1 cellular context compared by ENCODE assay signal in genomic region chr10:95335933-95336699, GRCh38.
TF ChIP-seq lines count a peak whose summit lies in the region.

No MANE protein-coding gene starts in this region.

TF ChIP-seq in SK-N-SH, 30 proteins besides CTCF, POLR2A, EP300 and RAD21 (continued from another document):
- no peak for TF ChIP-seq ZBTB33 (IDR thresholded peaks at IDR 0.05; ENCODE audit: borderline replicate concordance, low read depth)
- TF ChIP-seq JUND (IDR thresholded peaks at IDR 0.05) = no peak
- TF ChIP-seq ELF1 (IDR thresholded peaks at IDR 0.05) = no peak
- TF ChIP-seq POLR2AphosphoS5 (IDR thresholded peaks at IDR 0.05; ENCODE audit: low read depth, low read length) = no peak
- no peak for TF ChIP-seq GABPA (IDR thresholded peaks at IDR 0.05; ENCODE audit: low read depth)
- no peak for TF ChIP-seq RCOR1 (IDR thresholded peaks at IDR 0.05; ENCODE audit: low read length)
- TF ChIP-seq TAF1 (IDR thresholded peaks at IDR 0.05; ENCODE audit: borderline replicate concordance, low read depth, low read length) = no peak
- no peak for TF ChIP-seq MAX (IDR thresholded peaks at IDR 0.05; ENCODE audit: low read depth)
- TF ChIP-seq MEF2A (IDR thresholded peaks at IDR 0.05; ENCODE audit: borderline replicate concordance, low read depth) = no peak
- TF ChIP-seq MXI1 (IDR thresholded peaks at IDR 0.05; ENCODE audit: low read depth, low read length) = no peak
- no peak for TF ChIP-seq YY1 (IDR thresholded peaks at IDR 0.05; ENCODE audit: low read depth)
- no peak for TF ChIP-seq TCF12 (IDR thresholded peaks at IDR 0.05)
- no peak for TF ChIP-seq USF2 (IDR thresholded peaks at IDR 0.05; ENCODE audit: borderline replicate concordance, low read depth, low read length)
- no peak for TF ChIP-seq GATA2 (CRISPR knock-in tag; IDR thresholded peaks at IDR 0.05)
- no peak for TF ChIP-seq SMC3 (IDR thresholded peaks at IDR 0.05; ENCODE audit: low read depth, low read length)
- TF ChIP-seq USF1 (IDR thresholded peaks at IDR 0.05; ENCODE audit: borderline replicate concordance, low read depth) = no peak
